In the genomic region with DNA sequence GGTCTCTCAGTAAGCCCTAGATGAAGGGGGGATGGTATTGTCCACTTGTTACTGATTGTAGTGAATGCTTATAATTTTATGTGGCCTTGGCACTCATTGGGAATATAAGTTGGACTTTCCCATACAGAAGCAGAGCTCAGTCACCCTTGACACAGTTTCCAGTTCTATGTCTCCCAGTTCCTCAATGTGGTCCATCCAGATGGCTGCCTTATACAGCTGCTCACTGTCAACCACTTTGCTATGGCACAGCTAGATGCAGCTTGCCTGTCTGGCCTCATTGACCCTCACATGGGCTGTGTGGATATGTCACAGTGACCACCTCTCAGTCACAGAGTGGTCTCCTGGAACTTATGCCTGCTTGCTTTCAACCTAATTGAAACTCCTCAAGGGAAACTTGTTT, we compare ENCODE assay signal across 24 cellular contexts.
"Had no signal": no experiment of that assay in that cellular context is flagged by ENCODE, and none has a peak within 500 bp of the region (broad histone marks: within the 10 kb centered on the region; RNA-seq: fewer than 3 reads in every experiment).

No MANE protein-coding gene starts in this region.

- FAIRE-seq: endothelial cell of umbilical vein, keratinocyte, pancreas, small intestine had no signal

- H3K4me1 ChIP-seq: colonic mucosa, lower lobe of right lung, right lobe of liver, stomach, thyroid gland, vagina had no signal

- DNase-seq: colonic mucosa; dermis blood vessel endothelial cell; effector memory CD4-positive, alpha-beta T cell; esophagus squamous epithelium; foreskin melanocyte; hypothalamus; left ventricle myocardium superior; lower lobe of right lung; naive thymus-derived CD8-positive, alpha-beta T cell; nephron progenitor cell; pancreas; right lobe of liver; small intestine; stimulated activated CD4-positive, alpha-beta T cell treated with anti-CD3 and anti-CD28 coated beads, Interleukin-15, amount 100 ng/mL, for 24 hours; stimulated activated CD4-positive, alpha-beta T cell treated with anti-CD3 and anti-CD28 coated beads, Interleukin-2, amount 100 ng/mL, for 48 hours; stimulated activated naive CD4-positive, alpha-beta T cell treated with Interleukin-2 at 50 U/mL for 16 hours; stomach; thyroid gland; trophoblast cell had no signal

- H3K4me3 Mint-ChIP-seq: naive thymus-derived CD8-positive, alpha-beta T cell; nephron progenitor cell had no signal

- H3K27me3 ChIP-seq: colonic mucosa, esophagus squamous epithelium, neutrophil, pancreas, right lobe of liver, stomach, thyroid gland, vagina had no signal

- H3K4me3 ChIP-seq: colonic mucosa, esophagus squamous epithelium, lower lobe of right lung, pancreas, right lobe of liver, stomach, thyroid gland, vagina had no signal

- H3K27ac ChIP-seq: colonic mucosa, esophagus squamous epithelium, lower lobe of right lung, neutrophil, pancreas, right lobe of liver, stomach, thyroid gland, vagina had no signal

- H3K4me1 Mint-ChIP-seq: nephron progenitor cell had no signal

- H3K9me3 ChIP-seq: colonic mucosa, neutrophil, pancreas, right lobe of liver, stomach, thyroid gland had no signal

- ATAC-seq: left ventricle myocardium superior; lower lobe of right lung; naive thymus-derived CD8-positive, alpha-beta T cell; pancreas; right lobe of liver had no signal

- H3K27me3 Mint-ChIP-seq: naive thymus-derived CD8-positive, alpha-beta T cell; progenitor cell of endocrine pancreas had no signal

- H3K36me3 ChIP-seq: pancreas had no signal

- H3K27ac Mint-ChIP-seq: naive thymus-derived CD8-positive, alpha-beta T cell; nephron progenitor cell; progenitor cell of endocrine pancreas had no signal
